In the genomic region with DNA sequence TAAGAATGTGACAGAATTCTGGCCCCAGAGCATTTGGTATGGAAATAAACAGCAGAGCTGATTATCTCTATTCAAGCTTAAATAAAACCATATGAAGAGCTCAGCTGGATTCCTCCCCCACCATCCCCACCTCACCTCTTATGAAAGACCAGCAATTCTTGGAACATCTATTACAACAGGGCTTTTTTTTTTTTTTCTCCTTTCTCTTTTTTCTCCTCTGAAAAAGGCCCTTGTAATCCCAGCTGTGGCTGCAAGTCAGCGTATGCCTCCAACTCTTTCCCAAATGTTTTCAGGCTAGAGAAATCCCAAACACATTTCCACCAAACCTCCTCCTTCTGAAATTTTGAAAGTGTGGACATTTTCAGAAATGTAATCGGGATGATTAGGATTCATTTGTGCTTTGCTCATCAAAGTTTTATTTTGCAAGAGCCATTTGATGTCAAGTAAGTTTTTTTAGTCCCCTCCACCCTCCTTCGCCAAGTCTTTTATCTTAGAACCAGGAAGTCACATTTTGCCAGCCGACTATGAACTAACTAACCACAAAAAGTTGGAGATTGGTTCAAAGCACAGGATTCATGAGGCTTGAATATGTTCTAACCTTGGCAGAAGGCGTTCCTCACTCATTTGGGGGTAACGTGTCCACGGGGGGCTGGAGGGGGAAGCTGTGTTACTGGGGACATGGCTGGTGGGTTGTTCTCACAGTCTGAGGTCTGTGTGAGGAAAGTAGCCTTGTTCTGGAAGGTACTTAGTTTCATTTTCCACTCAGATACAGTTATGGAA, we compare ENCODE assay signal across 8 cellular contexts.
DNase-seq lines count a peak whose midpoint lies in the region; ATAC-seq and TF ChIP-seq lines count a peak whose summit lies in the region.

No MANE protein-coding gene starts in this region.

- H3K27ac ChIP-seq in stomach smooth muscle (ENCODE audit: low read length), result no peak overlapping the region

- no peaks in the 10 kb centered on the region for H3K27me3 Mint-ChIP-seq in brain

- no peak for TF ChIP-seq CTCF in brain (conservative IDR thresholded peaks at IDR 0.05)

- H3K9me3 ChIP-seq in stomach smooth muscle (ENCODE audit: control insufficient read depth in 2 of 2, low read length in 2 of 2), result peaks cover 0 to 2% of the 10 kb centered on the region in 2 donors

- H3K4me3 Mint-ChIP-seq in brain, result peak overlapping the region in 3 of 5 experiments; percentile 7 to 21 (median 19)

- H3K4me1 Mint-ChIP-seq in brain, result peaks cover 38% of the 10 kb centered on the region

- intact Hi-C loops in left colon (cut with DNase I, micrococcal nuclease), result no loop called here

- peak; percentile 22 for DNase-seq in HS-27A (ENCODE audit: low read depth)
- peak; percentile 47 for DNase-seq in iris pigment epithelial cell (ENCODE audit: low read depth)
- DNase-seq in hepatic stellate cell (ENCODE audit: low spot score), result no peak
- no peak for DNase-seq in ureter (ENCODE audit: low spot score)
- DNase-seq in left colon, result no peak

- no peaks in the 10 kb centered on the region for H3K4me1 ChIP-seq in stomach smooth muscle (ENCODE audit: control insufficient read depth, insufficient read depth, low read length)

- H3K9ac ChIP-seq in stomach smooth muscle (ENCODE audit: low read length in 2 of 2), result peak overlapping the region in 1 of 2 donors; percentile 4

- H3K27ac Mint-ChIP-seq in brain, result peak overlapping the region in 4 of 5 experiments; percentile 10 to 88 (median 72)

- peaks cover 0 to 16% (median 0%) of the 10 kb centered on the region in 5 experiments for H3K9me3 Mint-ChIP-seq in brain

- H3K27me3 ChIP-seq in stomach smooth muscle (ENCODE audit: control insufficient read depth in 1 of 2, insufficient read depth in 2 of 2, low read length in 2 of 2), result no peaks in the 10 kb centered on the region

- no peaks in the 10 kb centered on the region for H3K36me3 Mint-ChIP-seq in brain

- ATAC-seq in HG03571 (IDR thresholded peaks at IDR 0.05; ENCODE audit: unreplicated experiment), result no peak
- ATAC-seq in left colon, result no peak

- H3K4me3 ChIP-seq in stomach smooth muscle (ENCODE audit: low read length in 2 of 2), result peak overlapping the region; percentile 7 to 54

- no peaks in the 10 kb centered on the region for H3K36me3 ChIP-seq in stomach smooth muscle (ENCODE audit: control insufficient read depth in 2 of 2, insufficient read depth in 2 of 2, low read length in 2 of 2)

Comparison
In these comparisons a context has a peak if more than half of its experiments do, and no peak if none do; other contexts are left out.
1. DNase-seq: peak in HS-27A (single experiment) and iris pigment epithelial cell (single experiment); none in hepatic stellate cell (single experiment), ureter (single experiment) and left colon (0 of 2).